ENCODE assay signal across 8 cellular contexts in genomic region chr2:24489942-24490673, GRCh38. TPM values are rescaled to one million over a fixed set of nuclear protein-coding genes. Genes with fewer than 3 reads are reported as not detected.
DNase-seq lines count a peak whose midpoint lies in the region; TF ChIP-seq lines count a peak whose summit lies in the region.

No MANE protein-coding gene starts in this region.

- H3K27me3 ChIP-seq in Peyer's patch, result no peaks in the 10 kb centered on the region
- H3K27me3 ChIP-seq in colonic mucosa, result no peaks in the 10 kb centered on the region
- H3K27me3 ChIP-seq in mononuclear cell (ENCODE audit: insufficient read depth, low read length), result no peaks in the 10 kb centered on the region

- no peak for TF ChIP-seq POLR2A in Peyer's patch (IDR thresholded peaks at IDR 0.05)

- H3K27ac ChIP-seq in Peyer's patch (peak overlapping the region; percentile 75 to 98 (median 89)), colonic mucosa (peak overlapping the region; percentile 92)

- intact Hi-C loops in colonic mucosa (cut with DNase I), result no loop called here

- H3K4me3 ChIP-seq in Peyer's patch (peak overlapping the region; percentile 62 to 97 (median 78)), colonic mucosa (peak overlapping the region; percentile 71), mononuclear cell (ENCODE audit: low read length) (peak overlapping the region; percentile 54)

- TF ChIP-seq CTCF in Peyer's patch (IDR thresholded peaks at IDR 0.05) (no peak), colonic mucosa (IDR thresholded peaks at IDR 0.05) (no peak)

- peak; percentile 6 for DNase-seq in activated naive CD4-positive, alpha-beta T cell treated with Interleukin-2 at 50 U/mL for 16 hours
- DNase-seq in activated naive CD4-positive, alpha-beta T cell (lab: John Stamatoyannopoulos, UW), result no peak
- DNase-seq in Peyer's patch, result peak; percentile 16 to 74 (median 56)
- DNase-seq in colonic mucosa, result peak; percentile 54
- no peak for DNase-seq in KG1 (lab: John Stamatoyannopoulos, UW)
- no peak for DNase-seq in Ammon's horn (ENCODE audit: low spot score)
- DNase-seq in SHP77 treated with DMSO at 0.1 percent for 48 hours (lab: John Stamatoyannopoulos, UW), result no peak

- H3K9me3 ChIP-seq in Peyer's patch, result no peaks in the 10 kb centered on the region
- no peaks in the 10 kb centered on the region for H3K9me3 ChIP-seq in colonic mucosa
- no peaks in the 10 kb centered on the region for H3K9me3 ChIP-seq in mononuclear cell (ENCODE audit: low read depth, low read length)

- H3K4me1 ChIP-seq in Peyer's patch, result peaks cover 0 to 27% (median 6%) of the 10 kb centered on the region in 4 donors
- no peaks in the 10 kb centered on the region for H3K4me1 ChIP-seq in colonic mucosa
- H3K4me1 ChIP-seq in mononuclear cell (ENCODE audit: insufficient read depth, low read length), result peaks cover 44% of the 10 kb centered on the region

- no peaks in the 10 kb centered on the region for H3K36me3 ChIP-seq in Peyer's patch
- H3K36me3 ChIP-seq in colonic mucosa, result no peaks in the 10 kb centered on the region

- H3K9ac ChIP-seq in colonic mucosa (ENCODE audit: low read depth in 2 of 2, low read length in 2 of 2), result peak overlapping the region; percentile 74 to 78

RNA-seq across cellular contexts. Expression of gene NCOA1, which starts 0.9 kb away (rescaled TPM):
- total RNA-seq in Peyer's patch (10 to 100 TPM; 41.3 to 69.6 (median 54.8) TPM), colonic mucosa (10 to 100 TPM; 24.8 to 35.2 TPM), mononuclear cell (53.2 TPM)

Comparison
In these comparisons a context has a peak if more than half of its experiments do, and no peak if none do; other contexts are left out.
1. DNase-seq: peak in activated naive CD4-positive, alpha-beta T cell treated with Interleukin-2 at 50 U/mL for 16 hours (single experiment), Peyer's patch (3 of 3) and colonic mucosa (single experiment); none in activated naive CD4-positive, alpha-beta T cell (0 of 4), KG1 (single experiment), Ammon's horn (single experiment) and SHP77 treated with DMSO at 0.1 percent for 48 hours (single experiment).
2. Peak in every context shown above with its lines, with median percentiles within 50 percentile points of each other: H3K4me3 ChIP-seq.